In the genomic region with DNA sequence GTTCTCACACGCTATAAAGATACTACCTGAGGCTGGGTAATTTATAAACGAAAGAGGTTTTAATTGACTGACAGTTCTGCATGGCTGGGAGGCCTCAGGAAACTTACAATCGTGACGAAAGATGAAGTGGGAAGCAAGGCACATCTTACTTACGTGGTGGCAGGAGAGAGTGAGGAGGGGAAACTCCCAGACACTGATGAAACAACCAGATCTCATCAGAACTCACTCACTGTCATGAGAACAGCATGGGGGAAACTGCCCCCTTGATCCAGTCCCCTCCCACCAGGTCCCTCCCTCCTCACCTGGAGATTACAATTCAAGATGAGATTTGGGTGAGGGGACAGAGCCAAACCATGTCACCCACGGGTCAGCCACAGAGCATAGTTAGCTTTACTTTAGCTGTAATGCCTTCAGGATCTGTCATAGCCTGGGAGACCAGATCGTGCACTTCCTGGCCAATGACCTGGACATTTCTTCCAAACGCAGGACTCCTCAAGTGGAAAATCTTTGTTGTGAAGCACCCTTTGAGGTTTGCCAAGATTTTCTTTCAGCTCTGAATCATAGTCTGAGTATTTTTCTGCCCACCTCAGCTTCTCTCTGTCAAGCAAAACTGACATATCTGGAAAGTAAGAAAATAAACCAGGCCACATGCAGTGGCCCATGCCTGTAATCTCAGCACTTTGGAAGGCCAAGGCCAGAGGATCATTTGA, we compare ENCODE assay signal across 12 cellular contexts. TPM values are rescaled to one million over a fixed set of nuclear protein-coding genes. Genes with fewer than 3 reads are reported as not detected.
DNase-seq lines count a peak whose midpoint lies in the region; ATAC-seq, FAIRE-seq and TF ChIP-seq lines count a peak whose summit lies in the region.
"Had no signal": no experiment of that assay in that cellular context is flagged by ENCODE, and none has a peak within 500 bp of the region (broad histone marks: within the 10 kb centered on the region; RNA-seq: fewer than 3 reads in every experiment).

No MANE protein-coding gene starts in this region.

- H2BK20ac ChIP-seq in H1 (ENCODE audit: low read length) = peak overlapping the region; percentile 38; the same call in 1 of the 2 replicates

- peak; percentile 50 for DNase-seq in GM04503 (ENCODE audit: low read depth)
- DNase-seq in MG63 = peak; percentile 79
- no peak for DNase-seq in H1 (ENCODE audit: low read depth in 1 of 2, low spot score in 2 of 2)
- peak; percentile 12 to 67 for DNase-seq in trophoblast cell
- no peak for DNase-seq in dorsolateral prefrontal cortex
- no peak for DNase-seq in OCI-LY7 (ENCODE audit: low spot score)
- DNase-seq: GOT3, immature natural killer cell, NCI-H524 treated with DMSO at 0.1 percent for 48 hours, stomach had no signal

- H2AFZ ChIP-seq in H1 (ENCODE audit: low read length) = 0 out of 2 replicates have a peak overlapping the region, but pooled peaks have one; percentile 83
- peak overlapping the region; percentile 32 for H2AFZ ChIP-seq in trophoblast cell (ENCODE audit: insufficient read depth, low read length, poor library complexity)
- no peak overlapping the region for H2AFZ ChIP-seq in OCI-LY7 (ENCODE audit: low read length)

- H4K20me1 ChIP-seq in H1 (replicated peaks in 1 of 2; ENCODE audit: control insufficient read depth in 1 of 2, insufficient read depth in 2 of 2, low read length in 2 of 2) (no peaks in the 10 kb centered on the region), OCI-LY7 (ENCODE audit: insufficient read depth, low read length) (no peaks in the 10 kb centered on the region)

- H3K36me3 ChIP-seq in MG63 (no peaks in the 10 kb centered on the region), H1 (ENCODE audit: control insufficient read depth in 2 of 4, insufficient read depth in 4 of 4, low read length in 3 of 4) (no peaks in the 10 kb centered on the region), trophoblast cell (ENCODE audit: control insufficient read depth in 1 of 2, insufficient read depth in 2 of 2, low read length in 2 of 2) (peaks cover 0 to 1% of the 10 kb centered on the region in 2 experiments), OCI-LY7 (ENCODE audit: insufficient read depth, low read length) (no peaks in the 10 kb centered on the region)
- H3K36me3 ChIP-seq: stomach had no signal

- H4K91ac ChIP-seq in H1 (replicated peaks; ENCODE audit: insufficient read length, low read length) = peak overlapping the region; percentile 97
- peak overlapping the region; percentile 59 for H4K91ac ChIP-seq in trophoblast cell (ENCODE audit: low read depth, low read length)

- POLR2A ChIA-PET in H1 (lab: Charles Lee; ENCODE audit: partially characterized antibody) = interaction anchor here (0.6 to 1.6 kb wide), 3 partner anchors 32 to 139 kb away, joined by 3 to 4 read pairs (median 3); no protein-coding TSS in a partner anchor
- POLR2A ChIA-PET in OCI-LY7 (lab: Charles Lee) = interaction anchor here (0.7 kb wide), 1 partner anchor 22 kb away, joined by 3 read pairs; no protein-coding TSS in a partner anchor

- peak overlapping the region; percentile 88; the same call in 1 of the 2 replicates for H2BK5ac ChIP-seq in H1 (ENCODE audit: low read depth, low read length)
- peak overlapping the region; percentile 61 for H2BK5ac ChIP-seq in trophoblast cell (ENCODE audit: low read depth, low read length, poor library complexity)

- intact Hi-C loops in dorsolateral prefrontal cortex (cut with DNase I) (no loop called here), OCI-LY7 (cut with micrococcal nuclease; ENCODE audit: unreplicated experiment) (no loop called here)

- H3K14ac ChIP-seq in H1 (ENCODE audit: insufficient read length) = no peak overlapping the region
- no peak overlapping the region for H3K14ac ChIP-seq in trophoblast cell (ENCODE audit: low read length)

- H3K27me3 ChIP-seq in MG63 = peaks cover 10% of the 10 kb centered on the region; the same call in 1 of the 2 replicates
- H3K27me3 ChIP-seq in H1 (replicated peaks in 1 of 4; ENCODE audit: control insufficient read depth in 3 of 4, extremely low read depth in 1 of 4, insufficient read depth in 3 of 4, low read length in 3 of 4) = no peaks in the 10 kb centered on the region
- no peaks in the 10 kb centered on the region for H3K27me3 ChIP-seq in trophoblast cell (ENCODE audit: insufficient read depth, low read length)
- H3K27me3 ChIP-seq in dorsolateral prefrontal cortex = peaks cover 0 to 11% (median 0%) of the 10 kb centered on the region in 45 donors

- no peak for TF ChIP-seq EP300 in H1 (IDR thresholded peaks at IDR 0.05; ENCODE audit: borderline replicate concordance in 1 of 2, low read depth in 2 of 2, low read length in 2 of 2)

- no peak for FAIRE-seq in H1 (lab: Jason Lieb, UNC)

- ATAC-seq in HG03469 (IDR thresholded peaks at IDR 0.05; ENCODE audit: unreplicated experiment) (no peak), GM21529 (IDR thresholded peaks at IDR 0.05; ENCODE audit: unreplicated experiment) (no peak)

- H3K79me1 ChIP-seq in H1 (ENCODE audit: low read depth, low read length) (no peaks in the 10 kb centered on the region), trophoblast cell (ENCODE audit: low read length) (peaks cover 12% of the 10 kb centered on the region)

- WGBS in H1 (ENCODE audit: extremely low coverage in 1 of 2, insufficient coverage in 1 of 2, insufficient read length in 1 of 2, insufficient replicate concordance in 2 of 2, low coverage in 1 of 2, low lambda C conversion rate in 2 of 2, missing lambda C conversion rate in 1 of 2), 2 experiments = 73% methylated on average over 8 of the region's 8 CpGs; no CpG with 5 or more reads in 1 of the 2 experiments
- no CpG with 5 or more reads among the region's 8 CpGs for WGBS in trophoblast cell (ENCODE audit: extremely low coverage, insufficient coverage, insufficient read length)

- H3K27ac ChIP-seq in H1 (ENCODE audit: low read depth, low read length) (no peak overlapping the region), trophoblast cell (ENCODE audit: low read depth, low read length) (peak overlapping the region; percentile 92), dorsolateral prefrontal cortex (no peak overlapping the region), OCI-LY7 (ENCODE audit: low read depth, low read length, poor library complexity, severe bottlenecking) (no peak overlapping the region)
- H3K27ac ChIP-seq: stomach had no signal

- no peak overlapping the region for H4K8ac ChIP-seq in H1 (ENCODE audit: extremely low read depth, insufficient read depth, low read length)
- H4K8ac ChIP-seq in trophoblast cell (ENCODE audit: low read depth, low read length) = no peak overlapping the region

- H3K23ac ChIP-seq in H1 (ENCODE audit: insufficient read length) = no peak overlapping the region
- no peak overlapping the region for H3K23ac ChIP-seq in trophoblast cell (ENCODE audit: low read length)

- H2BK120ac ChIP-seq in H1 (replicated peaks; ENCODE audit: low read depth, low read length) (peak overlapping the region; percentile 97), trophoblast cell (ENCODE audit: insufficient read depth, low read length, poor library complexity) (no peak overlapping the region)

- no peaks in the 10 kb centered on the region for H3K79me2 ChIP-seq in H1 (ENCODE audit: control insufficient read depth in 1 of 2, insufficient read depth in 2 of 2, low read length in 2 of 2)
- peaks cover 1% of the 10 kb centered on the region for H3K79me2 ChIP-seq in trophoblast cell (ENCODE audit: control insufficient read depth, insufficient read depth, low read length, poor library complexity)
- H3K79me2 ChIP-seq in OCI-LY7 (ENCODE audit: insufficient read depth, low read depth, low read length) = no peaks in the 10 kb centered on the region

- no peaks in the 10 kb centered on the region for H3K9me3 ChIP-seq in MG63
- no peaks in the 10 kb centered on the region for H3K9me3 ChIP-seq in H1 (ENCODE audit: insufficient read depth in 2 of 2, low read depth in 1 of 2, low read length in 1 of 2)
- no peaks in the 10 kb centered on the region for H3K9me3 ChIP-seq in trophoblast cell (ENCODE audit: insufficient read depth, low read depth, low read length)
- no peaks in the 10 kb centered on the region for H3K9me3 ChIP-seq in OCI-LY7 (ENCODE audit: low read length)
- H3K9me3 ChIP-seq: stomach had no signal

- H3K18ac ChIP-seq in H1 (ENCODE audit: extremely low read depth, low read length) (peak overlapping the region; percentile 26), trophoblast cell (ENCODE audit: low read length) (no peak overlapping the region)

- H3K9me2 ChIP-seq in OCI-LY7 (ENCODE audit: insufficient read depth, low read length) = no peaks in the 10 kb centered on the region

- no peak overlapping the region for H2AK5ac ChIP-seq in H1 (ENCODE audit: low read depth, low read length)
- H2AK5ac ChIP-seq in trophoblast cell (ENCODE audit: low read length) = no peak overlapping the region

- H3K4me3 ChIP-seq in MG63 (no peak overlapping the region), H1 (ENCODE audit: extremely low read depth in 1 of 4, insufficient read depth in 2 of 4, low read depth in 3 of 4, low read length in 4 of 4) (no peak overlapping the region), trophoblast cell (ENCODE audit: low read depth, low read length) (no peak overlapping the region), dorsolateral prefrontal cortex (no peak overlapping the region), OCI-LY7 (ENCODE audit: low read depth, low read length, poor library complexity, severe bottlenecking) (no peak overlapping the region)
- H3K4me3 ChIP-seq: stomach had no signal

- no peak overlapping the region for H3K9ac ChIP-seq in H1 (replicated peaks in 1 of 4; ENCODE audit: extremely low read depth in 1 of 4, low read depth in 3 of 4, low read length in 3 of 4)
- no peak overlapping the region for H3K9ac ChIP-seq in trophoblast cell (ENCODE audit: low read length)

- H3K23me2 ChIP-seq in H1 (ENCODE audit: low read depth, low read length) = no peaks in the 10 kb centered on the region; the same call in 1 of the 2 replicates

- CTCF ChIA-PET in H1 (lab: Charles Lee; ENCODE audit: partially characterized antibody) (interaction anchor here (0.8 to 1.5 kb wide), 4 partner anchors 9 to 193 kb away, joined by 3 to 6 read pairs (median 5); partner anchors contain the start of gene HIF3A), OCI-LY7 (lab: Charles Lee; ENCODE audit: unreplicated experiment) (no interaction called here)

- H3K56ac ChIP-seq in H1 (replicated peaks; ENCODE audit: insufficient read length, low read depth, low read length) = no peak overlapping the region

- TF ChIP-seq RAD21 in H1 (IDR thresholded peaks at IDR 0.05 in 1 of 2, conservative IDR thresholded peaks at IDR 0.05 in 1 of 2; ENCODE audit: low read depth in 2 of 2, low read length in 2 of 2) = no peak

- TF ChIP-seq POLR2A in H1 (IDR thresholded peaks at IDR 0.05; ENCODE audit: control extremely low read depth in 1 of 2, low read depth in 2 of 2, low read length in 2 of 2) = no peak

- peak overlapping the region; percentile 92; the same call in 1 of the 2 replicates for H2BK15ac ChIP-seq in H1 (ENCODE audit: low read length)

- TF ChIP-seq CTCF in H1 (IDR thresholded peaks at IDR 0.05; ENCODE audit: control extremely low read depth in 1 of 3, insufficient read depth in 1 of 3, low read depth in 1 of 3, low read length in 3 of 3) (no peak), dorsolateral prefrontal cortex (IDR thresholded peaks at IDR 0.05 in 54 of 56, conservative IDR thresholded peaks at IDR 0.05 in 2 of 56; ENCODE audit: low read depth in 1 of 56, partially characterized antibody in 56 of 56) (no peak), OCI-LY7 (conservative IDR thresholded peaks at IDR 0.05; ENCODE audit: low read length) (no peak)

- H3K4me1 ChIP-seq in H1 (replicated peaks in 1 of 4; ENCODE audit: control insufficient read depth in 3 of 4, insufficient read depth in 4 of 4, low read length in 3 of 4) (peaks cover 7 to 12% (median 9%) of the 10 kb centered on the region in 4 experiments), trophoblast cell (ENCODE audit: control insufficient read depth in 1 of 2, insufficient read depth in 2 of 2, low read length in 2 of 2) (peaks cover 6 to 14% of the 10 kb centered on the region in 2 experiments), OCI-LY7 (ENCODE audit: insufficient read depth, low read length, poor library complexity, severe bottlenecking) (no peaks in the 10 kb centered on the region)
- H3K4me1 ChIP-seq: stomach had no signal

- peak overlapping the region; percentile 78 for H3K4ac ChIP-seq in H1 (replicated peaks; ENCODE audit: insufficient read length, low read depth, low read length)
- H3K4ac ChIP-seq in trophoblast cell (ENCODE audit: low read depth, low read length) = no peak overlapping the region

- H4K5ac ChIP-seq in H1 (ENCODE audit: insufficient read length, low read depth, low read length) = peak overlapping the region; percentile 56

- peak overlapping the region in 1 of 2 experiments; percentile 35; a peak in 3 of 4 replicates for H3K4me2 ChIP-seq in H1 (ENCODE audit: insufficient read depth in 1 of 2, low read depth in 2 of 2, low read length in 2 of 2)
- no peak overlapping the region for H3K4me2 ChIP-seq in trophoblast cell (ENCODE audit: low read length)
- no peak overlapping the region for H3K4me2 ChIP-seq in OCI-LY7 (ENCODE audit: low read length)

- no TSS peak for BruUV-seq in OCI-LY7 (replicated peaks; lab: Mats Ljungman, UMichigan)

- H4K12ac ChIP-seq in trophoblast cell (ENCODE audit: low read depth, low read length) = no peak overlapping the region

- H2BK12ac ChIP-seq in H1 (ENCODE audit: low read depth, low read length) (peak overlapping the region; percentile 5; the same call in 1 of the 2 replicates), trophoblast cell (ENCODE audit: low read length) (peak overlapping the region; percentile 10)

RNA-seq across cellular contexts. Expression of gene HIF3A, which starts 25.2 kb away (rescaled TPM):
- not detected in 2 replicates for total RNA-seq in MG63 (2014; rRNA removed; shearing (Covaris generic); ENCODE audit: low replicate concordance)
- 38.6 and 46.5 TPM in 2 replicates for total RNA-seq in H1 (2021; fragmentation: NEBNext Ultra II Directional; extraction: Animal tissue kit (Norgen Biotek cat#: 25700))
- 38.8 and 65.9 TPM in 2 replicates for polyA plus RNA-seq in H1 (2011; rRNA removed)
- 34.6 TPM for polyA plus RNA-seq in H1 (2011; cell fraction: cytosol; rRNA removed)
- 80.2 TPM for polyA plus RNA-seq in H1 (2011; cell fraction: nucleus; rRNA removed)
- 27.1 to 37.2 TPM (median 36.6 TPM) in 4 replicates for polyA plus RNA-seq in H1 (2012, experiment 1 of 2)
- 20.9 TPM for polyA plus RNA-seq in H1 (2012, experiment 2 of 2)
- polyA plus RNA-seq in H1 (2013, experiment 1 of 2) = 20.5 TPM
- 19.6 TPM for polyA plus RNA-seq in H1 (2013, experiment 2 of 2)
- 33.3 and 37.0 TPM in 2 replicates for polyA minus RNA-seq in H1 (2011; rRNA and poly(A)+ RNA removed)
- 39.9 TPM for polyA minus RNA-seq in H1 (2011; cell fraction: cytosol; rRNA and poly(A)+ RNA removed)
- 68.2 TPM for polyA minus RNA-seq in H1 (2011; cell fraction: nucleus; rRNA and poly(A)+ RNA removed)
- 7.6 and 9.8 TPM in 2 replicates for polyA plus RNA-seq in trophoblast cell (2013)
- total RNA-seq in dorsolateral prefrontal cortex (100 to 1,000 TPM in 27 of 120 experiments, 10 to 100 TPM in 92, 1 to 10 TPM in 1; 3.6 to 329 (median 74.3) TPM), OCI-LY7 (2022) (not detected in 2 replicates)
- not detected in 2 replicates for total RNA-seq in OCI-LY7 (2014; rRNA removed; shearing (Covaris generic))
- polyA plus RNA-seq: immature natural killer cell had no signal

RNA-seq across cellular contexts. Expression of gene IGFL1, which starts 42.1 kb away (rescaled TPM):
- total RNA-seq in MG63 (2014; rRNA removed; shearing (Covaris generic); ENCODE audit: low replicate concordance) = not detected in 2 replicates
- not detected in 2 replicates for total RNA-seq in H1 (2021; fragmentation: NEBNext Ultra II Directional; extraction: Animal tissue kit (Norgen Biotek cat#: 25700))
- polyA plus RNA-seq in H1 (2011; rRNA removed) = not detected in 2 replicates
- polyA plus RNA-seq in H1 (2011; cell fraction: cytosol; rRNA removed) = not detected
- polyA plus RNA-seq in H1 (2011; cell fraction: nucleus; rRNA removed) = not detected
- polyA plus RNA-seq in H1 (2012, experiment 1 of 2) = not detected in 4 replicates
- not detected for polyA plus RNA-seq in H1 (2012, experiment 2 of 2)
- 0.08 TPM for polyA plus RNA-seq in H1 (2013, experiment 1 of 2)
- polyA plus RNA-seq in H1 (2013, experiment 2 of 2) = not detected
- polyA minus RNA-seq in H1 (2011; rRNA and poly(A)+ RNA removed) = not detected in 2 replicates
- polyA minus RNA-seq in H1 (2011; cell fraction: cytosol; rRNA and poly(A)+ RNA removed) = not detected
- polyA minus RNA-seq in H1 (2011; cell fraction: nucleus; rRNA and poly(A)+ RNA removed) = not detected
- polyA plus RNA-seq in trophoblast cell (2013) = 0.29 and 0.38 TPM in 2 replicates
- total RNA-seq in dorsolateral prefrontal cortex (under 1 TPM in 2 of 120 experiments, not detected in 118; 0.64 to 0.80 TPM), OCI-LY7 (2022) (not detected in 2 replicates)
- not detected in 2 replicates for total RNA-seq in OCI-LY7 (2014; rRNA removed; shearing (Covaris generic))
- total RNA-seq: stomach had no signal
- polyA plus RNA-seq: immature natural killer cell had no signal

Comparison
In these comparisons a context has a peak if more than half of its experiments do, and no peak if none do; other contexts are left out.
1. DNase-seq: peak in GM04503 (single experiment), MG63 (single experiment) and trophoblast cell (2 of 2); none in H1 (0 of 2), dorsolateral prefrontal cortex (0 of 10) and OCI-LY7 (single experiment).